8 cellular contexts compared by ENCODE assay signal in the genomic region with DNA sequence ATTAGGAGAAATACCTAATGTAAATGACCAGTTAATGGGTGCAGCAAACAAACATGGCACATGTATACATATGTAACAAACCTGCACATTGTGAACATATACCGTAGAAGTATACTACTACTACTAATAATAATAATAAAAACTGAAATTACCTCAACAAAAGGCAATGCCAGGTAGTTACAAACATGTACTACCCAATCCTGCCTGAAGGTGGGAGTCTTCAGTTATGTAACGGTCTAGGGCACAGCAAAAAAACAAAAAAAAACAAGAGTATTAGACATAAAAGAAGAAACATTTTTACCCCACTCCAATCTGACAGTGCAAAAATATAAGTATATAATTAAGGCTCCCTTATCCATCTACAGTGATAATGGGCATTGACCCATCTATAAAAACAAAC.
DNase-seq lines count a peak whose midpoint lies in the region; ATAC-seq, FAIRE-seq and TF ChIP-seq lines count a peak whose summit lies in the region.
"Not testable (repeated sequence)": the region's sequence is repeated elsewhere in the genome, so short reads cannot be mapped to it uniquely, and the experiment has no call there.

No MANE protein-coding gene starts in this region.

- H3K79me2 ChIP-seq in H1 (ENCODE audit: control insufficient read depth in 1 of 2, insufficient read depth in 2 of 2, low read length in 2 of 2) = not testable (repeated sequence)
- H3K79me2 ChIP-seq in neural progenitor cell (ENCODE audit: low read depth) = peaks cover 12% of the 10 kb centered on the region

- 78% methylated on average over 2 of the region's 2 CpGs; no CpG with 5 or more reads in 1 of the 2 experiments for WGBS in H1 (ENCODE audit: extremely low coverage in 1 of 2, insufficient coverage in 1 of 2, insufficient read length in 1 of 2, insufficient replicate concordance in 2 of 2, low coverage in 1 of 2, low lambda C conversion rate in 2 of 2, missing lambda C conversion rate in 1 of 2), 2 experiments

- not testable (repeated sequence) for H3K4me3 Mint-ChIP-seq in CD4-positive, alpha-beta T cell; HFFc6; neural progenitor cell; type B pancreatic cell

- TF ChIP-seq CTCF in CD4-positive, alpha-beta T cell (IDR thresholded peaks at IDR 0.05) = not testable (repeated sequence)
- TF ChIP-seq CTCF in HFFc6 (IDR thresholded peaks at IDR 0.05) (peak; percentile 73), ascending aorta (IDR thresholded peaks at IDR 0.05) (peak in 2 of 3 experiments; percentile 3 to 26), H1 (IDR thresholded peaks at IDR 0.05; ENCODE audit: control extremely low read depth in 1 of 3, insufficient read depth in 1 of 3, low read depth in 1 of 3, low read length in 3 of 3) (peak in 1 of 3 experiments; percentile 3; a peak in 1 of 4 replicates), left ventricle myocardium inferior (IDR thresholded peaks at IDR 0.05; ENCODE audit: borderline replicate concordance) (peak; percentile 29), neural progenitor cell (IDR thresholded peaks at IDR 0.05) (peak; percentile 30), type B pancreatic cell (conservative IDR thresholded peaks at IDR 0.05) (peak; percentile 61)

- H2AK5ac ChIP-seq in H1 (ENCODE audit: low read depth, low read length) = not testable (repeated sequence)

- not testable (repeated sequence) for H3K79me1 ChIP-seq in H1 (ENCODE audit: low read depth, low read length)

- H4K8ac ChIP-seq in H1 (ENCODE audit: extremely low read depth, insufficient read depth, low read length) = not testable (repeated sequence)

- not testable (repeated sequence) for H2BK120ac ChIP-seq in H1 (replicated peaks; ENCODE audit: low read depth, low read length)

- intact Hi-C loops in CD4-positive, alpha-beta T cell (cut with DNase I, micrococcal nuclease); ascending aorta (cut with DNase I); left ventricle myocardium inferior (cut with micrococcal nuclease): not testable (repeated sequence)

- not testable (repeated sequence) for H3K56ac ChIP-seq in H1 (replicated peaks; ENCODE audit: insufficient read length, low read depth, low read length)

- not testable (repeated sequence) for H3K4me2 ChIP-seq in H1 (ENCODE audit: insufficient read depth in 1 of 2, low read depth in 2 of 2, low read length in 2 of 2); neural progenitor cell

- DNase-seq in CD4-positive, alpha-beta T cell; HFFc6; ascending aorta (ENCODE audit: low spot score in 2 of 2); H1 (ENCODE audit: low read depth in 1 of 2, low spot score in 2 of 2); left ventricle myocardium inferior; neural progenitor cell (ENCODE audit: low spot score); type B pancreatic cell (ENCODE audit: extremely low spot score, unreplicated experiment): not testable (repeated sequence)
- peak; percentile 0 for DNase-seq in OCI-M1 (lab: John Stamatoyannopoulos, UW)

- H3K4me1 Mint-ChIP-seq in CD4-positive, alpha-beta T cell (ENCODE audit: low read depth) = peaks cover 14% of the 10 kb centered on the region
- H3K4me1 Mint-ChIP-seq in HFFc6 (ENCODE audit: low read depth) = peaks cover 28% of the 10 kb centered on the region
- not testable (repeated sequence) for H3K4me1 Mint-ChIP-seq in neural progenitor cell; type B pancreatic cell (ENCODE audit: unreplicated experiment)

- not testable (repeated sequence) for H3K14ac ChIP-seq in H1 (ENCODE audit: insufficient read length)

- H4K20me1 ChIP-seq in H1 (replicated peaks in 1 of 2; ENCODE audit: control insufficient read depth in 1 of 2, insufficient read depth in 2 of 2, low read length in 2 of 2); neural progenitor cell (ENCODE audit: low read depth): not testable (repeated sequence)

- not testable (repeated sequence) for H3K9ac ChIP-seq in H1 (replicated peaks in 1 of 4; ENCODE audit: extremely low read depth in 1 of 4, low read depth in 3 of 4, low read length in 3 of 4); neural progenitor cell

- H3K27me3 Mint-ChIP-seq in CD4-positive, alpha-beta T cell; HFFc6 (ENCODE audit: insufficient read depth); neural progenitor cell (ENCODE audit: insufficient read depth, low read depth); type B pancreatic cell: not testable (repeated sequence)

- not testable (repeated sequence) for H3F3A ChIP-seq in neural progenitor cell (ENCODE audit: low read depth)

- H3K27ac Mint-ChIP-seq in CD4-positive, alpha-beta T cell = peak overlapping the region; percentile 49
- H3K27ac Mint-ChIP-seq in HFFc6, neural progenitor cell, type B pancreatic cell: not testable (repeated sequence)

- peak; percentile 17 to 35; a peak in 3 of 4 replicates for TF ChIP-seq RAD21 in H1 (IDR thresholded peaks at IDR 0.05 in 1 of 2, conservative IDR thresholded peaks at IDR 0.05 in 1 of 2; ENCODE audit: low read depth in 2 of 2, low read length in 2 of 2)

- not testable (repeated sequence) for H2BK20ac ChIP-seq in H1 (ENCODE audit: low read length)

- not testable (repeated sequence) for H3K23me2 ChIP-seq in H1 (ENCODE audit: low read depth, low read length)

- H3K4me3 ChIP-seq in ascending aorta; H1 (ENCODE audit: extremely low read depth in 1 of 4, insufficient read depth in 2 of 4, low read depth in 3 of 4, low read length in 4 of 4); left ventricle myocardium inferior; neural progenitor cell: not testable (repeated sequence)

- not testable (repeated sequence) for H2BK5ac ChIP-seq in H1 (ENCODE audit: low read depth, low read length)

- not testable (repeated sequence) for FAIRE-seq in H1 (lab: Jason Lieb, UNC)

- H3K27me3 ChIP-seq in CD4-positive, alpha-beta T cell (ENCODE audit: control insufficient read depth, insufficient read depth, low read length); ascending aorta; H1 (replicated peaks in 1 of 4; ENCODE audit: control insufficient read depth in 3 of 4, extremely low read depth in 1 of 4, insufficient read depth in 3 of 4, low read length in 3 of 4); left ventricle myocardium inferior (ENCODE audit: low read depth); neural progenitor cell: not testable (repeated sequence)

- not testable (repeated sequence) for ATAC-seq in CD4-positive, alpha-beta T cell (ENCODE audit: poor library complexity)

- H3K36me3 ChIP-seq in ascending aorta (peaks cover 0 to 13% of the 10 kb centered on the region in 2 donors), left ventricle myocardium inferior (peaks cover 49% of the 10 kb centered on the region)
- not testable (repeated sequence) for H3K36me3 ChIP-seq in H1 (ENCODE audit: control insufficient read depth in 2 of 4, insufficient read depth in 4 of 4, low read length in 3 of 4); neural progenitor cell

- H2BK12ac ChIP-seq in H1 (ENCODE audit: low read depth, low read length) = not testable (repeated sequence)

- H2BK15ac ChIP-seq in H1 (ENCODE audit: low read length) = not testable (repeated sequence)

- H2AFZ ChIP-seq in H1 (ENCODE audit: low read length); neural progenitor cell (replicated peaks): not testable (repeated sequence)

- not testable (repeated sequence) for H4K91ac ChIP-seq in H1 (replicated peaks; ENCODE audit: insufficient read length, low read length)

- H3K23ac ChIP-seq in H1 (ENCODE audit: insufficient read length) = not testable (repeated sequence)

- TF ChIP-seq EP300 in H1 (IDR thresholded peaks at IDR 0.05; ENCODE audit: borderline replicate concordance in 1 of 2, low read depth in 2 of 2, low read length in 2 of 2) = not testable (repeated sequence)

- not testable (repeated sequence) for TF ChIP-seq POLR2A in H1 (IDR thresholded peaks at IDR 0.05; ENCODE audit: control extremely low read depth in 1 of 2, low read depth in 2 of 2, low read length in 2 of 2)

- H3K36me3 Mint-ChIP-seq in CD4-positive, alpha-beta T cell (ENCODE audit: low read depth) = peaks cover 42% of the 10 kb centered on the region
- H3K36me3 Mint-ChIP-seq in HFFc6 (ENCODE audit: low read depth) = peaks cover 14% of the 10 kb centered on the region; the same call in 1 of the 2 replicates
- not testable (repeated sequence) for H3K36me3 Mint-ChIP-seq in neural progenitor cell, type B pancreatic cell

- not testable (repeated sequence) for H4K5ac ChIP-seq in H1 (ENCODE audit: insufficient read length, low read depth, low read length)

- CTCF ChIA-PET in CD4-positive, alpha-beta T cell (lab: Charles Lee); H1 (lab: Charles Lee; ENCODE audit: partially characterized antibody): not testable (repeated sequence)

- H3K4ac ChIP-seq in H1 (replicated peaks; ENCODE audit: insufficient read length, low read depth, low read length) = not testable (repeated sequence)

- H3K4me1 ChIP-seq in ascending aorta; H1 (replicated peaks in 1 of 4; ENCODE audit: control insufficient read depth in 3 of 4, insufficient read depth in 4 of 4, low read length in 3 of 4); left ventricle myocardium inferior; neural progenitor cell: not testable (repeated sequence)

- H3K18ac ChIP-seq in H1 (ENCODE audit: extremely low read depth, low read length) = not testable (repeated sequence)

- H3K9me3 Mint-ChIP-seq in CD4-positive, alpha-beta T cell; HFFc6; neural progenitor cell; type B pancreatic cell: not testable (repeated sequence)

- H3K27ac ChIP-seq in CD4-positive, alpha-beta T cell (ENCODE audit: low read depth, low read length); ascending aorta; H1 (ENCODE audit: low read depth, low read length); left ventricle myocardium inferior (replicated peaks); neural progenitor cell: not testable (repeated sequence)

- POLR2A ChIA-PET in CD4-positive, alpha-beta T cell (lab: Charles Lee); H1 (lab: Charles Lee; ENCODE audit: partially characterized antibody): not testable (repeated sequence)

- H3K9me3 ChIP-seq in CD4-positive, alpha-beta T cell (ENCODE audit: control insufficient read depth, low read length); ascending aorta; H1 (ENCODE audit: insufficient read depth in 2 of 2, low read depth in 1 of 2, low read length in 1 of 2); left ventricle myocardium inferior (replicated peaks); neural progenitor cell (ENCODE audit: low read depth): not testable (repeated sequence)
